20 cellular contexts compared by ENCODE assay signal in the genomic region with DNA sequence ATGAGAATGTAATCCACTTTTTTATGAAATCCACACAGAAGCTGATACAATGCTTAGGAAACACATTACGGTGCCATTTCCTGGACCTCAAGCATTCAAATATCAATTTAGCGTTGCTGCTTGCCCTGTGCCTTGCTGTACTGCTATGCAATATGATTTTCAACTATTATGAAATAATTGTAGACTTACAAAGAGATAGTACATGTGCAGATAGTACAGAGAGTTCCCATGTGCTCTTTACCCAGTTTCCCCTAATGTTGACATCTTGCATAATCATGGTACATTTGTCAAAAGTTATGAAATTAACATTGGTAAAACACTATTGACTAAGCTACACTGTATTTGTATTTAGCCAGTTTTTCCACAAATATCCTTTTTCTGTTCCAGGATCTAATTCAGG. TPM values are rescaled to one million over a fixed set of nuclear protein-coding genes. Genes with fewer than 3 reads are reported as not detected.
DNase-seq lines count a peak whose midpoint lies in the region; ATAC-seq and TF ChIP-seq lines count a peak whose summit lies in the region.
"Had no signal": no experiment of that assay in that cellular context is flagged by ENCODE, and none has a peak within 500 bp of the region (broad histone marks: within the 10 kb centered on the region; RNA-seq: fewer than 3 reads in every experiment).

No MANE protein-coding gene starts in this region.

- peak; percentile 74 for ATAC-seq in sciatic nerve
- ATAC-seq in GM21447 (IDR thresholded peaks at IDR 0.05; ENCODE audit: unreplicated experiment) = no peak
- ATAC-seq: activated CD8-positive, alpha-beta T cell treated with anti-CD3 and anti-CD28 coated beads for 36 hours; left colon; stimulated activated naive CD8-positive, alpha-beta T cell treated with anti-CD3 and anti-CD28 coated beads, Interleukin-15, amount 100 ng/mL, for 72 hours; T-helper 17 cell had no signal

- no peak for TF ChIP-seq CTCF in HEK293 (tag by site-specific recombination; IDR thresholded peaks at IDR 0.05)
- no peak for TF ChIP-seq CTCF in fibroblast of mammary gland (conservative IDR thresholded peaks at IDR 0.05; ENCODE audit: control insufficient read depth, insufficient read depth, low read depth, low read length)

- POLR2A ChIA-PET in HEK293 (lab: Yijun Ruan, JAX) = no interaction called here

- H3K27ac ChIP-seq in HEK293 (ENCODE audit: extremely low read depth, low read depth, low read length) = no peak overlapping the region
- H3K27ac ChIP-seq: BLaER1, prostate gland, tibial nerve had no signal

- H3K9me3 ChIP-seq in HEK293 (ENCODE audit: control insufficient read depth, insufficient read depth, low read depth, low read length) = no peaks in the 10 kb centered on the region
- H3K9me3 ChIP-seq: BLaER1, prostate gland had no signal

- CTCF ChIA-PET in HEK293 (lab: Yijun Ruan, JAX) = no interaction called here

- H3K4me1 ChIP-seq in HEK293 (ENCODE audit: control insufficient read depth, insufficient read depth, low read length) = no peaks in the 10 kb centered on the region
- H3K4me1 ChIP-seq: BLaER1, prostate gland, tibial nerve had no signal

- DNase-seq in MV-4-11 (lab: John Stamatoyannopoulos, UW) (peak; percentile 59), fibroblast of mammary gland (ENCODE audit: low read depth) (peak; percentile 10), sciatic nerve (ENCODE audit: low spot score) (no peak), glomerular visceral epithelial cell (ENCODE audit: extremely low spot score) (no peak), NCI-H2081 (lab: John Stamatoyannopoulos, UW) (no peak)
- DNase-seq: activated CD8-positive, alpha-beta T cell treated with anti-CD3 and anti-CD28 coated beads for 36 hours; activated naive CD8-positive, alpha-beta T cell treated with anti-CD3 and anti-CD28 coated beads, Interleukin-2, amount 10 ng/mL, durations not matched to agents 7 days and 5 days; DMS53; foreskin fibroblast; left colon; NCI-H2029; NCI-H526; small intestine; stimulated activated naive CD8-positive, alpha-beta T cell treated with anti-CD3 and anti-CD28 coated beads, Interleukin-15, amount 100 ng/mL, for 72 hours; T-helper 17 cell had no signal

- H3K36me3 ChIP-seq in HEK293 (ENCODE audit: control insufficient read depth in 2 of 2, insufficient read depth in 1 of 2, low read length in 2 of 2) = no peaks in the 10 kb centered on the region
- H3K36me3 ChIP-seq: BLaER1, prostate gland, tibial nerve had no signal

- intact Hi-C loops in sciatic nerve (cut with DNase I) = no loop called here

- H3K4me3 ChIP-seq in HEK293 (ENCODE audit: low read depth, low read length) (no peak overlapping the region), fibroblast of mammary gland (ENCODE audit: control insufficient read depth, low read depth, low read length) (no peak overlapping the region)
- H3K4me3 ChIP-seq: BLaER1, prostate gland, tibial nerve had no signal

TF ChIP-seq in HEK293, 187 proteins besides CTCF, POLR2A, EP300 and RAD21:
- no peak for TF ChIP-seq ZNF366 (tag by site-specific recombination; conservative IDR thresholded peaks at IDR 0.05)
- peak; percentile 15 for TF ChIP-seq ZNF529 (tag by site-specific recombination; IDR thresholded peaks at IDR 0.05; ENCODE audit: insufficient replicate concordance)
- TF ChIP-seq, protein P1, sequence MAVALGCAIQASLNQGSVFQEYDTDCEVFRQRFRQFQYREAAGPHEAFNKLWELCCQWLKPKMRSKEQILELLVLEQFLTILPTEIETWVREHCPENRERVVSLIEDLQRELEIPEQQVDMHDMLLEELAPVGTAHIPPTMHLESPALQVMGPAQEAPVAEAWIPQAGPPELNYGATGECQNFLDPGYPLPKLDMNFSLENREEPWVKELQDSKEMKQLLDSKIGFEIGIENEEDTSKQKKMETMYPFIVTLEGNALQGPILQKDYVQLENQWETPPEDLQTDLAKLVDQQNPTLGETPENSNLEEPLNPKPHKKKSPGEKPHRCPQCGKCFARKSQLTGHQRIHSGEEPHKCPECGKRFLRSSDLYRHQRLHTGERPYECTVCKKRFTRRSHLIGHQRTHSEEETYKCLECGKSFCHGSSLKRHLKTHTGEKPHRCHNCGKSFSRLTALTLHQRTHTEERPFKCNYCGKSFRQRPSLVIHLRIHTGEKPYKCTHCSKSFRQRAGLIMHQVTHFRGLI (tag by site-specific recombination; IDR thresholded peaks at IDR 0.05) = no peak
- TF ChIP-seq, protein P2, sequence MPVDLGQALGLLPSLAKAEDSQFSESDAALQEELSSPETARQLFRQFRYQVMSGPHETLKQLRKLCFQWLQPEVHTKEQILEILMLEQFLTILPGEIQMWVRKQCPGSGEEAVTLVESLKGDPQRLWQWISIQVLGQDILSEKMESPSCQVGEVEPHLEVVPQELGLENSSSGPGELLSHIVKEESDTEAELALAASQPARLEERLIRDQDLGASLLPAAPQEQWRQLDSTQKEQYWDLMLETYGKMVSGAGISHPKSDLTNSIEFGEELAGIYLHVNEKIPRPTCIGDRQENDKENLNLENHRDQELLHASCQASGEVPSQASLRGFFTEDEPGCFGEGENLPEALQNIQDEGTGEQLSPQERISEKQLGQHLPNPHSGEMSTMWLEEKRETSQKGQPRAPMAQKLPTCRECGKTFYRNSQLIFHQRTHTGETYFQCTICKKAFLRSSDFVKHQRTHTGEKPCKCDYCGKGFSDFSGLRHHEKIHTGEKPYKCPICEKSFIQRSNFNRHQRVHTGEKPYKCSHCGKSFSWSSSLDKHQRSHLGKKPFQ (tag by site-specific recombination; IDR thresholded peaks at IDR 0.05) = no peak

RNA-seq across cellular contexts. Expression of a gene that starts 37.7 kb away (rescaled TPM):
- 55.6 TPM for total RNA-seq in sciatic nerve

Comparison
In these comparisons a context has a peak if more than half of its experiments do, and no peak if none do; other contexts are left out.
1. DNase-seq: peak in MV-4-11 (single experiment) and fibroblast of mammary gland (single experiment); none in sciatic nerve (single experiment), glomerular visceral epithelial cell (single experiment) and NCI-H2081 (0 of 2).